ENCODE assay signal across 23 cellular contexts in genomic region chr22:42912049-42912448, GRCh38. TPM values are rescaled to one million over a fixed set of nuclear protein-coding genes. Genes with fewer than 3 reads are reported as not detected.
DNase-seq lines count a peak whose midpoint lies in the region; ATAC-seq, FAIRE-seq and TF ChIP-seq lines count a peak whose summit lies in the region.
"Had no signal": no experiment of that assay in that cellular context is flagged by ENCODE, and none has a peak within 500 bp of the region (broad histone marks: within the 10 kb centered on the region; RNA-seq: fewer than 3 reads in every experiment).

No MANE protein-coding gene starts in this region.

- no peaks in the 10 kb centered on the region for H3K4me1 ChIP-seq in naive thymus-derived CD4-positive, alpha-beta T cell (ENCODE audit: control insufficient read depth in 2 of 2, insufficient read depth in 2 of 2, low read length in 2 of 2)
- peaks cover 15 to 62% (median 29%) of the 10 kb centered on the region in 4 donors for H3K4me1 ChIP-seq in upper lobe of left lung

- no peak for TF ChIP-seq EP300 in upper lobe of left lung (IDR thresholded peaks at IDR 0.05)

- CTCF ChIA-PET in Calu3 (lab: Charles Lee) = no interaction called here
- CTCF ChIA-PET in naive thymus-derived CD4-positive, alpha-beta T cell (lab: Charles Lee) = no interaction called here
- CTCF ChIA-PET in activated CD4-positive, alpha-beta T cell treated with anti-CD3 and anti-CD28 coated beads for 36 hours (lab: Charles Lee) = no interaction called here

- H3K27ac Mint-ChIP-seq in Calu3 (ENCODE audit: unreplicated experiment) = peak overlapping the region; percentile 45
- H3K27ac Mint-ChIP-seq in naive thymus-derived CD4-positive, alpha-beta T cell = peak overlapping the region in 1 of 9 donors; percentile 68
- no peak overlapping the region for H3K27ac Mint-ChIP-seq in activated CD4-positive, alpha-beta T cell treated with anti-CD3 and anti-CD28 coated beads for 36 hours
- H3K27ac Mint-ChIP-seq: dendritic cell treated with granulocyte-macrophage colony-stimulating factor and Interleukin-4, amounts not matched to agents 40 ng/mL and 50 ng/mL, for 4 days; mesothelial cell of epicardium had no signal

- H3K9me3 Mint-ChIP-seq in Calu3 (ENCODE audit: low read depth, unreplicated experiment) = no peaks in the 10 kb centered on the region
- H3K9me3 Mint-ChIP-seq in naive thymus-derived CD4-positive, alpha-beta T cell = no peaks in the 10 kb centered on the region
- no peaks in the 10 kb centered on the region for H3K9me3 Mint-ChIP-seq in activated CD4-positive, alpha-beta T cell treated with anti-CD3 and anti-CD28 coated beads for 36 hours (ENCODE audit: low read depth)
- H3K9me3 Mint-ChIP-seq: dendritic cell treated with granulocyte-macrophage colony-stimulating factor and Interleukin-4, amounts not matched to agents 40 ng/mL and 50 ng/mL, for 4 days; H9; mesothelial cell of epicardium had no signal

- H3K4me3 Mint-ChIP-seq in Calu3 (ENCODE audit: low read depth, unreplicated experiment) = no peak overlapping the region
- no peak overlapping the region for H3K4me3 Mint-ChIP-seq in naive thymus-derived CD4-positive, alpha-beta T cell
- H3K4me3 Mint-ChIP-seq in activated CD4-positive, alpha-beta T cell treated with anti-CD3 and anti-CD28 coated beads for 36 hours = no peak overlapping the region
- H3K4me3 Mint-ChIP-seq: dendritic cell treated with granulocyte-macrophage colony-stimulating factor and Interleukin-4, amounts not matched to agents 40 ng/mL and 50 ng/mL, for 4 days; H9; mesothelial cell of epicardium had no signal

- no peaks in the 10 kb centered on the region for H3K9me3 ChIP-seq in naive thymus-derived CD4-positive, alpha-beta T cell (ENCODE audit: control insufficient read depth in 2 of 3, low read length in 3 of 3)
- H3K9me3 ChIP-seq in upper lobe of left lung = no peaks in the 10 kb centered on the region
- H3K9me3 ChIP-seq: Caco-2, esophagus muscularis mucosa, heart right ventricle had no signal

- POLR2A ChIA-PET in naive thymus-derived CD4-positive, alpha-beta T cell (lab: Charles Lee) = no interaction called here
- POLR2A ChIA-PET in activated CD4-positive, alpha-beta T cell treated with anti-CD3 and anti-CD28 coated beads for 36 hours (lab: Charles Lee) = no interaction called here

- TF ChIP-seq CTCF in Calu3 (IDR thresholded peaks at IDR 0.05; ENCODE audit: unreplicated experiment) (no peak), upper lobe of left lung (IDR thresholded peaks at IDR 0.05) (no peak)

- no peak overlapping the region for H3K4me3 ChIP-seq in naive thymus-derived CD4-positive, alpha-beta T cell (ENCODE audit: low read length)
- H3K4me3 ChIP-seq in upper lobe of left lung = no peak overlapping the region
- H3K4me3 ChIP-seq: esophagus muscularis mucosa, heart right ventricle had no signal

- H3K27ac ChIP-seq in adipose tissue (ENCODE audit: low read depth, low read length) (peak overlapping the region; percentile 10), upper lobe of left lung (peak overlapping the region in 2 of 4 donors; percentile 13 to 70)
- no peak overlapping the region for H3K27ac ChIP-seq in naive thymus-derived CD4-positive, alpha-beta T cell (ENCODE audit: low read depth, low read length)

- peaks cover 32% of the 10 kb centered on the region for H3K4me1 Mint-ChIP-seq in Calu3 (ENCODE audit: low read depth, unreplicated experiment)
- peaks cover 4 to 19% (median 15%) of the 10 kb centered on the region in 7 donors for H3K4me1 Mint-ChIP-seq in naive thymus-derived CD4-positive, alpha-beta T cell
- H3K4me1 Mint-ChIP-seq in activated CD4-positive, alpha-beta T cell treated with anti-CD3 and anti-CD28 coated beads for 36 hours = peaks cover 2% of the 10 kb centered on the region

- DNase-seq in Calu3 = no peak
- DNase-seq in NOMO-1 (lab: John Stamatoyannopoulos, UW; ENCODE audit: unreplicated experiment in 2 of 2) = peak; percentile 59 to 85
- DNase-seq in naive thymus-derived CD4-positive, alpha-beta T cell = no peak
- DNase-seq in H54 (ENCODE audit: insufficient read length, low spot score) = no peak
- no peak for DNase-seq in activated CD4-positive, alpha-beta T cell treated with anti-CD3 and anti-CD28 coated beads for 36 hours
- DNase-seq in upper lobe of left lung = no peak
- DNase-seq: activated CD4-positive, alpha-beta T cell treated with anti-CD3 and anti-CD28 coated beads for 1 hour; activated gamma-delta T cell; Caco-2; H9; heart right ventricle; kidney; NCI-H187 treated with DMSO at 0.1 percent for 48 hours; NCI-H524 treated with DMSO at 0.1 percent for 48 hours; T-helper 1 cell had no signal

- no peak for TF ChIP-seq POLR2A in H54 (IDR thresholded peaks at IDR 0.05; ENCODE audit: low read depth, low read length)
- no peak for TF ChIP-seq POLR2A in upper lobe of left lung (IDR thresholded peaks at IDR 0.05)

- H3K27me3 ChIP-seq in naive thymus-derived CD4-positive, alpha-beta T cell (ENCODE audit: control insufficient read depth in 2 of 2, insufficient read depth in 2 of 2, low read length in 2 of 2) = no peaks in the 10 kb centered on the region
- H3K27me3 ChIP-seq in upper lobe of left lung = no peaks in the 10 kb centered on the region
- H3K27me3 ChIP-seq: esophagus muscularis mucosa, heart right ventricle had no signal

- 42 to 57% (median 52%) methylated on average over 7 of the region's 7 CpGs for WGBS in adipose tissue, 3 donors
- WGBS in upper lobe of left lung, 2 donors = 65 to 73% methylated on average over 7 of the region's 7 CpGs

- BruUV-seq in Calu3 (replicated peaks; lab: Mats Ljungman, UMichigan) = no TSS peak

- no peak for FAIRE-seq in H54 (lab: Jason Lieb, UNC)
- FAIRE-seq: astrocyte, kidney, RCC 7860 had no signal

- H3K27me3 Mint-ChIP-seq in Calu3 (ENCODE audit: unreplicated experiment) = no peaks in the 10 kb centered on the region
- H3K27me3 Mint-ChIP-seq in naive thymus-derived CD4-positive, alpha-beta T cell = no peaks in the 10 kb centered on the region
- no peaks in the 10 kb centered on the region for H3K27me3 Mint-ChIP-seq in activated CD4-positive, alpha-beta T cell treated with anti-CD3 and anti-CD28 coated beads for 36 hours
- H3K27me3 Mint-ChIP-seq: dendritic cell treated with granulocyte-macrophage colony-stimulating factor and Interleukin-4, amounts not matched to agents 40 ng/mL and 50 ng/mL, for 4 days had no signal

- peak; percentile 54 for ATAC-seq in naive thymus-derived CD4-positive, alpha-beta T cell
- no peak for ATAC-seq in activated CD4-positive, alpha-beta T cell treated with anti-CD3 and anti-CD28 coated beads for 36 hours
- no peak for ATAC-seq in GM21576 (IDR thresholded peaks at IDR 0.05; ENCODE audit: unreplicated experiment)
- ATAC-seq in upper lobe of left lung (ENCODE audit: low FRiP score in 2 of 2) = no peak
- ATAC-seq: heart right ventricle, right cardiac atrium had no signal

- H3K36me3 ChIP-seq in naive thymus-derived CD4-positive, alpha-beta T cell (ENCODE audit: control insufficient read depth in 2 of 3, insufficient read depth in 3 of 3, low read length in 3 of 3) = peaks cover 0 to 37% (median 0%) of the 10 kb centered on the region in 3 experiments
- peaks cover 2 to 30% (median 13%) of the 10 kb centered on the region in 4 donors for H3K36me3 ChIP-seq in upper lobe of left lung

- intact Hi-C loops in Calu3 (cut with micrococcal nuclease; ENCODE audit: unreplicated experiment) = no loop called here
- intact Hi-C loops in naive thymus-derived CD4-positive, alpha-beta T cell (cut with micrococcal nuclease) = no loop called here
- intact Hi-C loops in activated CD4-positive, alpha-beta T cell treated with anti-CD3 and anti-CD28 coated beads for 36 hours (cut with DNase I, micrococcal nuclease) = loop anchor here in 1 of 2 experiments (5.0 kb wide), 1 partner anchor 345 kb away; no protein-coding TSS in a partner anchor

- H3K36me3 Mint-ChIP-seq in Calu3 (ENCODE audit: insufficient read depth, unreplicated experiment) = peaks cover 64% of the 10 kb centered on the region
- peaks cover 0 to 36% (median 5%) of the 10 kb centered on the region in 5 donors for H3K36me3 Mint-ChIP-seq in naive thymus-derived CD4-positive, alpha-beta T cell
- no peaks in the 10 kb centered on the region for H3K36me3 Mint-ChIP-seq in activated CD4-positive, alpha-beta T cell treated with anti-CD3 and anti-CD28 coated beads for 36 hours (ENCODE audit: low read depth)
- H3K36me3 Mint-ChIP-seq: mesothelial cell of epicardium had no signal

RNA-seq across cellular contexts. Expression of gene ARFGAP3, which starts 55.0 kb away (rescaled TPM):
- total RNA-seq in Calu3 (2022) (29.7 and 37.8 TPM in 2 replicates), upper lobe of left lung (10 to 100 TPM; 25.9 to 60.8 (median 41.9) TPM)
- polyA plus RNA-seq in adipose tissue = 10 to 100 TPM; 23.1 to 59.1 (median 27.9) TPM
- 10 to 100 TPM; 22.9 to 38.4 (median 31.0) TPM for total RNA-seq in naive thymus-derived CD4-positive, alpha-beta T cell
- polyA plus RNA-seq in naive thymus-derived CD4-positive, alpha-beta T cell = 10 to 100 TPM; 26.1 to 28.5 TPM
- total RNA-seq in activated CD4-positive, alpha-beta T cell treated with anti-CD3 and anti-CD28 coated beads for 36 hours = 10 to 100 TPM; 22.5 to 23.0 TPM

Comparison
In these comparisons a context has a peak if more than half of its experiments do, and no peak if none do; other contexts are left out.
1. DNase-seq: peak in NOMO-1 (2 of 2); none in Calu3 (single experiment), naive thymus-derived CD4-positive, alpha-beta T cell (0 of 9), H54 (single experiment), activated CD4-positive, alpha-beta T cell treated with anti-CD3 and anti-CD28 coated beads for 36 hours (single experiment) and upper lobe of left lung (0 of 2).